Comparison of ENCODE assay signal across 10 cellular contexts in genomic region chr9:971901-972511, GRCh38. TPM values are rescaled to one million over a fixed set of nuclear protein-coding genes. Genes with fewer than 3 reads are reported as not detected.
DNase-seq lines count a peak whose midpoint lies in the region; ATAC-seq and TF ChIP-seq lines count a peak whose summit lies in the region.
"Had no signal": no experiment of that assay in that cellular context is flagged by ENCODE, and none has a peak within 500 bp of the region (broad histone marks: within the 10 kb centered on the region; RNA-seq: fewer than 3 reads in every experiment).

No MANE protein-coding gene starts in this region.

- no peaks in the 10 kb centered on the region for H3K9me3 Mint-ChIP-seq in activated CD8-positive, alpha-beta T cell treated with anti-CD3 and anti-CD28 coated beads, Interleukin-2, amount 10 ng/mL, durations not matched to agents 7 days and 5 days (ENCODE audit: insufficient read depth)

- H3K4me1 Mint-ChIP-seq in activated CD8-positive, alpha-beta T cell treated with anti-CD3 and anti-CD28 coated beads, Interleukin-2, amount 10 ng/mL, durations not matched to agents 7 days and 5 days (ENCODE audit: low read depth): peaks cover 12% of the 10 kb centered on the region

- no peak overlapping the region for H3K27ac ChIP-seq in hepatocyte

- H3K4me3 ChIP-seq in GM12875 (ENCODE audit: low read depth, low read length) (peak overlapping the region; percentile 26), hepatocyte (peak overlapping the region; percentile 18)

- peaks cover 100% of the 10 kb centered on the region for H3K27me3 ChIP-seq in hepatocyte

- no peak for ATAC-seq in activated CD8-positive, alpha-beta T cell treated with anti-CD3 and anti-CD28 coated beads, Interleukin-2, amount 10 ng/mL, durations not matched to agents 7 days and 5 days
- ATAC-seq in GM18867 (IDR thresholded peaks at IDR 0.05; ENCODE audit: unreplicated experiment): no peak

- CTCF ChIA-PET in activated CD8-positive, alpha-beta T cell treated with anti-CD3 and anti-CD28 coated beads, Interleukin-2, amount 10 ng/mL, durations not matched to agents 7 days and 5 days (lab: Charles Lee): no interaction called here

- H3K4me3 Mint-ChIP-seq in activated CD8-positive, alpha-beta T cell treated with anti-CD3 and anti-CD28 coated beads, Interleukin-2, amount 10 ng/mL, durations not matched to agents 7 days and 5 days: peak overlapping the region; percentile 15

- no peaks in the 10 kb centered on the region for H3K36me3 ChIP-seq in hepatocyte (replicated peaks; ENCODE audit: insufficient read depth, low read depth)

- peaks cover 27% of the 10 kb centered on the region for H3K4me1 ChIP-seq in hepatocyte (ENCODE audit: insufficient read depth)

- H3K9me3 ChIP-seq in hepatocyte (ENCODE audit: low read depth): no peaks in the 10 kb centered on the region

- 3% methylated on average over 28 of the region's 42 CpGs for WGBS in hepatocyte (ENCODE audit: low lambda C conversion rate, missing lambda C conversion rate)

- peak overlapping the region; percentile 12 for H2AFZ ChIP-seq in hepatocyte

- no peaks in the 10 kb centered on the region for H3K79me2 ChIP-seq in hepatocyte

- no peaks in the 10 kb centered on the region for H4K20me1 ChIP-seq in hepatocyte (ENCODE audit: insufficient read depth, poor library complexity, severe bottlenecking)

- H3K27ac Mint-ChIP-seq in activated CD8-positive, alpha-beta T cell treated with anti-CD3 and anti-CD28 coated beads, Interleukin-2, amount 10 ng/mL, durations not matched to agents 7 days and 5 days: no peak overlapping the region

- peaks cover 19% of the 10 kb centered on the region for H3K36me3 Mint-ChIP-seq in activated CD8-positive, alpha-beta T cell treated with anti-CD3 and anti-CD28 coated beads, Interleukin-2, amount 10 ng/mL, durations not matched to agents 7 days and 5 days (ENCODE audit: low read depth)

- POLR2A ChIA-PET in activated CD8-positive, alpha-beta T cell treated with anti-CD3 and anti-CD28 coated beads, Interleukin-2, amount 10 ng/mL, durations not matched to agents 7 days and 5 days (lab: Charles Lee): no interaction called here

- DNase-seq in activated CD8-positive, alpha-beta T cell treated with anti-CD3 and anti-CD28 coated beads, Interleukin-2, amount 10 ng/mL, durations not matched to agents 7 days and 5 days: no peak
- DNase-seq in hepatocyte (ENCODE audit: low spot score) (peak; percentile 37), retina (peak; percentile 83), EL (no peak), amniotic stem cell (lab: John Stamatoyannopoulos, UW) (no peak)
- no peak for DNase-seq in NK-92 treated with Interleukin-12 subunit alpha and Interleukin-12 subunit beta, amount 100 ng/mL, for 24 hours (lab: John Stamatoyannopoulos, UW)
- DNase-seq: NCI-H524 had no signal

- peaks cover 76% of the 10 kb centered on the region for H3K27me3 Mint-ChIP-seq in activated CD8-positive, alpha-beta T cell treated with anti-CD3 and anti-CD28 coated beads, Interleukin-2, amount 10 ng/mL, durations not matched to agents 7 days and 5 days (ENCODE audit: low read depth)

- TF ChIP-seq CTCF in GM12875 (IDR thresholded peaks at IDR 0.05; ENCODE audit: borderline replicate concordance, insufficient read depth, low read depth, low read length): no peak
- TF ChIP-seq CTCF in hepatocyte (IDR thresholded peaks at IDR 0.05; ENCODE audit: poor library complexity): no peak

- peak overlapping the region; percentile 84 for H3K4me2 ChIP-seq in hepatocyte

- no peaks in the 10 kb centered on the region for H3K9me2 ChIP-seq in hepatocyte (replicated peaks; ENCODE audit: insufficient read depth)

RNA-seq across cellular contexts. Expression of gene DMRT3, which starts 4.4 kb away (rescaled TPM):
- total RNA-seq in activated CD8-positive, alpha-beta T cell treated with anti-CD3 and anti-CD28 coated beads, Interleukin-2, amount 10 ng/mL, durations not matched to agents 7 days and 5 days: not detected
- total RNA-seq in hepatocyte: not detected in 2 replicates
- polyA plus RNA-seq in hepatocyte: 0.28 TPM in 1 of 2 replicates, not detected in the other
- total RNA-seq: activated CD8-positive, alpha-beta memory T cell treated with anti-CD3 and anti-CD28 coated beads for 36 hours had no signal

Comparison
In these comparisons a context has a peak if more than half of its experiments do, and no peak if none do; other contexts are left out.
1. DNase-seq: peak in hepatocyte (single experiment) and retina (single experiment); none in activated CD8-positive, alpha-beta T cell treated with anti-CD3 and anti-CD28 coated beads, Interleukin-2, amount 10 ng/mL, durations not matched to agents 7 days and 5 days (single experiment), EL (single experiment), amniotic stem cell (single experiment) and NK-92 treated with Interleukin-12 subunit alpha and Interleukin-12 subunit beta, amount 100 ng/mL, for 24 hours (single experiment).